In the genomic region with DNA sequence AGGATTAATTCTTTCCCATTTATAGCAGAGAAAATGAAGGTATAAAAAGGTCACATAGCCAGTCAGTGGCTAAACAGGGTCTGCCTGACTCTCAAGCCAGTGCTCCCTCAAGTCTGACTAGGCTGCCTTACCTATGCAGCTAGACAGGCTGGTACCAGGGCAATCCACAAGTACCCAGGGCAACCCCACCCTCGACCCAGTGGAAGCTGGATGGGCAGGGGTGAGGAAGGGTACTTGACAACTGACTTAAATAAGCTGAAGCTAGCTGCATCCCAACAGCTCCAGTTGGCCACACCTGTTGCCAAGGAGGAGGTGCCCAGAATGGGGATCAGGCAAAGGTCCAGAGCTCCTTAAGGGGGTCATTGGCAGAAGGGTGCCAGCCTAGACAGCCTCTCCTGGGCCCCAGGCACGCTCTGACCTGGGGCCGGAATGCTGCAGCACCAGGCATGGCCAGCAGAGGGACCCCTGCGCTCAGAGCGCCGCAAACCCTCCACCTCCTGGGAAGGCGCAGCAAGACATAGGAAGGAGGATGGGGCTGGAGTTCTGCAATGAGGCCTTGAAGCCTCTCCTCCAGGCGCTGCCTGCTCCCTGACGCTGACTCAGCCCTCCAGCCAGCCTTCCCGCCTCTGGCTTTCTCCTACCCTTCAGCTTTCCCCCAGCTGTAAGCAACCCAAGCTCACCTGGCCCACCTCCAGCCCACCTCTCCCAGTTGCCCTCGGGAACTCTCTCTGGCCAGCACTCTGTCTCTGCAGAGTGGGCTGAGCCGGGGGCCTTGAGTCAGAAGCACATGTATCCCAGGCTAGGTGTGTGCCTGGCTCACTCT, we compare ENCODE assay signal across 1 cellular context.
TF ChIP-seq lines count a peak whose summit lies in the region.

No MANE protein-coding gene starts in this region.

TF ChIP-seq in HEK293, 187 proteins besides CTCF, POLR2A, EP300 and RAD21 (continued from another document and continues in another):
- TF ChIP-seq, protein P1, sequence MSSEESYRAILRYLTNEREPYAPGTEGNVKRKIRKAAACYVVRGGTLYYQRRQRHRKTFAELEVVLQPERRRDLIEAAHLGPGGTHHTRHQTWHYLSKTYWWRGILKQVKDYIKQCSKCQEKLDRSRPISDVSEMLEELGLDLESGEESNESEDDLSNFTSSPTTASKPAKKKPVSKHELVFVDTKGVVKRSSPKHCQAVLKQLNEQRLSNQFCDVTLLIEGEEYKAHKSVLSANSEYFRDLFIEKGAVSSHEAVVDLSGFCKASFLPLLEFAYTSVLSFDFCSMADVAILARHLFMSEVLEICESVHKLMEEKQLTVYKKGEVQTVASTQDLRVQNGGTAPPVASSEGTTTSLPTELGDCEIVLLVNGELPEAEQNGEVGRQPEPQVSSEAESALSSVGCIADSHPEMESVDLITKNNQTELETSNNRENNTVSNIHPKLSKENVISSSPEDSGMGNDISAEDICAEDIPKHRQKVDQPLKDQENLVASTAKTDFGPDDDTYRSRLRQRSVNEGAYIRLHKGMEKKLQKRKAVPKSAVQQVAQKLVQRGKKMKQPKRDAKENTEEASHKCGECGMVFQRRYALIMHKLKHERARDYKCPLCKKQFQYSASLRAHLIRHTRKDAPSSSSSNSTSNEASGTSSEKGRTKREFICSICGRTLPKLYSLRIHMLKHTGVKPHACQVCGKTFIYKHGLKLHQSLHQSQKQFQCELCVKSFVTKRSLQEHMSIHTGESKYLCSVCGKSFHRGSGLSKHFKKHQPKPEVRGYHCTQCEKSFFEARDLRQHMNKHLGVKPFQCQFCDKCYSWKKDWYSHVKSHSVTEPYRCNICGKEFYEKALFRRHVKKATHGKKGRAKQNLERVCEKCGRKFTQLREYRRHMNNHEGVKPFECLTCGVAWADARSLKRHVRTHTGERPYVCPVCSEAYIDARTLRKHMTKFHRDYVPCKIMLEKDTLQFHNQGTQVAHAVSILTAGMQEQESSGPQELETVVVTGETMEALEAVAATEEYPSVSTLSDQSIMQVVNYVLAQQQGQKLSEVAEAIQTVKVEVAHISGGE (tag by site-specific recombination; conservative IDR thresholded peaks at IDR 0.05; ENCODE audit: low read depth), result no peak
- TF ChIP-seq, protein P2, sequence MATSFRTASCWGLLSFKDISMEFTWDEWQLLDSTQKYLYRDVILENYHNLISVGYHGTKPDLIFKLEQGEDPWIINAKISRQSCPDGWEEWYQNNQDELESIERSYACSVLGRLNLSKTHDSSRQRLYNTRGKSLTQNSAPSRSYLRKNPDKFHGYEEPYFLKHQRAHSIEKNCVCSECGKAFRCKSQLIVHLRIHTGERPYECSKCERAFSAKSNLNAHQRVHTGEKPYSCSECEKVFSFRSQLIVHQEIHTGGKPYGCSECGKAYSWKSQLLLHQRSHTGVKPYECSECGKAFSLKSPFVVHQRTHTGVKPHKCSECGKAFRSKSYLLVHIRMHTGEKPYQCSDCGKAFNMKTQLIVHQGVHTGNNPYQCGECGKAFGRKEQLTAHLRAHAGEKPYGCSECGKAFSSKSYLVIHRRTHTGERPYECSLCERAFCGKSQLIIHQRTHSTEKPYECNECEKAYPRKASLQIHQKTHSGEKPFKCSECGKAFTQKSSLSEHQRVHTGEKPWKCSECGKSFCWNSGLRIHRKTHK (tag by site-specific recombination; IDR thresholded peaks at IDR 0.05), result no peak
- TF ChIP-seq ZNF785 (tag by site-specific recombination; IDR thresholded peaks at IDR 0.05) (no peak), ZNF514 (tag by site-specific recombination; IDR thresholded peaks at IDR 0.05) (no peak), ZBTB17 (tag by site-specific recombination; IDR thresholded peaks at IDR 0.05) (peak; percentile 95), ZNF521 (tag by site-specific recombination; IDR thresholded peaks at IDR 0.05) (no peak), BCL11B (tag by site-specific recombination; IDR thresholded peaks at IDR 0.05; ENCODE audit: low read depth) (peak; percentile 41; the same call in 1 of the 2 replicates), ZNF791 (tag by site-specific recombination; IDR thresholded peaks at IDR 0.05) (no peak), ZNF529 (tag by site-specific recombination; IDR thresholded peaks at IDR 0.05; ENCODE audit: insufficient replicate concordance) (no peak), ZNF610 (tag by site-specific recombination; IDR thresholded peaks at IDR 0.05; ENCODE audit: borderline replicate concordance) (no peak), ZNF157 (tag by site-specific recombination; IDR thresholded peaks at IDR 0.05) (no peak), ZNF596 (tag by site-specific recombination; IDR thresholded peaks at IDR 0.05) (no peak), SP3 (tag by site-specific recombination; IDR thresholded peaks at IDR 0.05) (0 out of 2 replicates have a peak, but pooled peaks have one; percentile 29), ZNF707 (tag by site-specific recombination; IDR thresholded peaks at IDR 0.05) (no peak), KLF7 (tag by site-specific recombination; IDR thresholded peaks at IDR 0.05; ENCODE audit: borderline replicate concordance) (no peak), ZIC2 (tag by site-specific recombination; IDR thresholded peaks at IDR 0.05) (peak; percentile 86), ZNF2 (tag by site-specific recombination; IDR thresholded peaks at IDR 0.05) (no peak), ZNF324 (tag by site-specific recombination; IDR thresholded peaks at IDR 0.05) (no peak), ZNF549 (tag by site-specific recombination; IDR thresholded peaks at IDR 0.05) (no peak), ZNF76 (tag by site-specific recombination; IDR thresholded peaks at IDR 0.05; ENCODE audit: borderline replicate concordance, low read depth) (no peak; the same call in 1 of the 2 replicates), REPIN1 (tag by site-specific recombination; IDR thresholded peaks at IDR 0.05; ENCODE audit: low read depth) (no peak), YY1 (tag by site-specific recombination; IDR thresholded peaks at IDR 0.05) (no peak), ZBTB21 (tag by site-specific recombination; IDR thresholded peaks at IDR 0.05) (no peak), HOXD13 (CRISPR knock-in tag; IDR thresholded peaks at IDR 0.05; ENCODE audit: borderline replicate concordance) (no peak), KLF9 (tag by site-specific recombination; IDR thresholded peaks at IDR 0.05; ENCODE audit: low read depth) (no peak), ZNF146 (tag by site-specific recombination; IDR thresholded peaks at IDR 0.05) (no peak), ZNF837 (tag by site-specific recombination; IDR thresholded peaks at IDR 0.05) (no peak)
- TF ChIP-seq, protein P3, sequence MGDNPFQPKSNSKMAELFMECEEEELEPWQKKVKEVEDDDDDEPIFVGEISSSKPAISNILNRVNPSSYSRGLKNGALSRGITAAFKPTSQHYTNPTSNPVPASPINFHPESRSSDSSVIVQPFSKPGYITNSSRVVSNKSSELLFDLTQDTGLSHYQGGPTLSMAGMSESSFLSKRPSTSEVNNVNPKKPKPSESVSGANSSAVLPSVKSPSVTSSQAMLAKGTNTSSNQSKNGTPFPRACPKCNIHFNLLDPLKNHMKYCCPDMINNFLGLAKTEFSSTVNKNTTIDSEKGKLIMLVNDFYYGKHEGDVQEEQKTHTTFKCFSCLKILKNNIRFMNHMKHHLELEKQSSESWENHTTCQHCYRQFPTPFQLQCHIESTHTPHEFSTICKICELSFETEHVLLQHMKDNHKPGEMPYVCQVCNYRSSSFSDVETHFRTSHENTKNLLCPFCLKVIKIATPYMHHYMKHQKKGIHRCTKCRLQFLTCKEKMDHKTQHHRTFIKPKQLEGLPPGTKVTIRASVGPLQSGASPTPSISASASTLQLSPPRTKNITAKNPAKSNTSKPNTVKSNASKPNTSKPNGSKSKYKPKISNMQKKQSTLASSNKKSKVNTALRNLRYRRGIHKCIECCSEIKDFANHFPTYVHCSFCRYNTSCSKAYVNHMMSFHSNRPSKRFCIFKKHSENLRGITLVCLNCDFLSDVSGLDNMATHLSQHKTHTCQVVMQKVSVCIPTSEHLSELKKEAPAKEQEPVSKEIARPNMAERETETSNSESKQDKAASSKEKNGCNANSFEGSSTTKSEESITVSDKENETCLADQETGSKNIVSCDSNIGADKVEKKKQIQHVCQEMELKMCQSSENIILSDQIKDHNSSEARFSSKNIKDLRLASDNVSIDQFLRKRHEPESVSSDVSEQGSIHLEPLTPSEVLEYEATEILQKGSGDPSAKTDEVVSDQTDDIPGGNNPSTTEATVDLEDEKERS (tag by site-specific recombination; IDR thresholded peaks at IDR 0.05), result no peak
- TF ChIP-seq, protein P4, sequence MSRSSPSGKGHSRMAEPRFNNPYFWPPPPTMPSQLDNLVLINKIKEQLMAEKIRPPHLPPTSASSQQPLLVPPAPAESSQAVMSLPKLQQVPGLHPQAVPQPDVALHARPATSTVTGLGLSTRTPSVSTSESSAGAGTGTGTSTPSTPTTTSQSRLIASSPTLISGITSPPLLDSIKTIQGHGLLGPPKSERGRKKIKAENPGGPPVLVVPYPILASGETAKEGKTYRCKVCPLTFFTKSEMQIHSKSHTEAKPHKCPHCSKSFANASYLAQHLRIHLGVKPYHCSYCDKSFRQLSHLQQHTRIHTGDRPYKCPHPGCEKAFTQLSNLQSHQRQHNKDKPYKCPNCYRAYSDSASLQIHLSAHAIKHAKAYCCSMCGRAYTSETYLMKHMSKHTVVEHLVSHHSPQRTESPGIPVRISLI (tag by site-specific recombination; IDR thresholded peaks at IDR 0.05), result no peak
- TF ChIP-seq, protein P5, sequence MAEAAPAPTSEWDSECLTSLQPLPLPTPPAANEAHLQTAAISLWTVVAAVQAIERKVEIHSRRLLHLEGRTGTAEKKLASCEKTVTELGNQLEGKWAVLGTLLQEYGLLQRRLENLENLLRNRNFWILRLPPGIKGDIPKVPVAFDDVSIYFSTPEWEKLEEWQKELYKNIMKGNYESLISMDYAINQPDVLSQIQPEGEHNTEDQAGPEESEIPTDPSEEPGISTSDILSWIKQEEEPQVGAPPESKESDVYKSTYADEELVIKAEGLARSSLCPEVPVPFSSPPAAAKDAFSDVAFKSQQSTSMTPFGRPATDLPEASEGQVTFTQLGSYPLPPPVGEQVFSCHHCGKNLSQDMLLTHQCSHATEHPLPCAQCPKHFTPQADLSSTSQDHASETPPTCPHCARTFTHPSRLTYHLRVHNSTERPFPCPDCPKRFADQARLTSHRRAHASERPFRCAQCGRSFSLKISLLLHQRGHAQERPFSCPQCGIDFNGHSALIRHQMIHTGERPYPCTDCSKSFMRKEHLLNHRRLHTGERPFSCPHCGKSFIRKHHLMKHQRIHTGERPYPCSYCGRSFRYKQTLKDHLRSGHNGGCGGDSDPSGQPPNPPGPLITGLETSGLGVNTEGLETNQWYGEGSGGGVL (tag by site-specific recombination; IDR thresholded peaks at IDR 0.05), result no peak
- TF ChIP-seq, protein P6, sequence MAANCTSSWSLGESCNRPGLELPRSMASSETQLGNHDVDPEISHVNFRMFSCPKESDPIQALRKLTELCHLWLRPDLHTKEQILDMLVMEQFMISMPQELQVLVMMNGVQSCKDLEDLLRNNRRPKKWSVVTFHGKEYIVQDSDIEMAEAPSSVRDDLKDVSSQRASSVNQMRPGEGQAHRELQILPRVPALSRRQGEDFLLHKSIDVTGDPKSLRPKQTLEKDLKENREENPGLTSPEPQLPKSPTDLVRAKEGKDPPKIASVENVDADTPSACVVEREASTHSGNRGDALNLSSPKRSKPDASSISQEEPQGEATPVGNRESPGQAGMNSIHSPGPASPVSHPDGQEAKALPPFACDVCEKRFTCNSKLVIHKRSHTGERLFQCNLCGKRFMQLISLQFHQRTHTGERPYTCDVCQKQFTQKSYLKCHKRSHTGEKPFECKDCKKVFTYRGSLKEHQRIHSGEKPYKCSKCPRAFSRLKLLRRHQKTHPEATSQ (tag by site-specific recombination; IDR thresholded peaks at IDR 0.05), result no peak
- TF ChIP-seq, protein P7, sequence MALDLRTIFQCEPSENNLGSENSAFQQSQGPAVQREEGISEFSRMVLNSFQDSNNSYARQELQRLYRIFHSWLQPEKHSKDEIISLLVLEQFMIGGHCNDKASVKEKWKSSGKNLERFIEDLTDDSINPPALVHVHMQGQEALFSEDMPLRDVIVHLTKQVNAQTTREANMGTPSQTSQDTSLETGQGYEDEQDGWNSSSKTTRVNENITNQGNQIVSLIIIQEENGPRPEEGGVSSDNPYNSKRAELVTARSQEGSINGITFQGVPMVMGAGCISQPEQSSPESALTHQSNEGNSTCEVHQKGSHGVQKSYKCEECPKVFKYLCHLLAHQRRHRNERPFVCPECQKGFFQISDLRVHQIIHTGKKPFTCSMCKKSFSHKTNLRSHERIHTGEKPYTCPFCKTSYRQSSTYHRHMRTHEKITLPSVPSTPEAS (tag by site-specific recombination; IDR thresholded peaks at IDR 0.05), result no peak
- TF ChIP-seq, protein P8, sequence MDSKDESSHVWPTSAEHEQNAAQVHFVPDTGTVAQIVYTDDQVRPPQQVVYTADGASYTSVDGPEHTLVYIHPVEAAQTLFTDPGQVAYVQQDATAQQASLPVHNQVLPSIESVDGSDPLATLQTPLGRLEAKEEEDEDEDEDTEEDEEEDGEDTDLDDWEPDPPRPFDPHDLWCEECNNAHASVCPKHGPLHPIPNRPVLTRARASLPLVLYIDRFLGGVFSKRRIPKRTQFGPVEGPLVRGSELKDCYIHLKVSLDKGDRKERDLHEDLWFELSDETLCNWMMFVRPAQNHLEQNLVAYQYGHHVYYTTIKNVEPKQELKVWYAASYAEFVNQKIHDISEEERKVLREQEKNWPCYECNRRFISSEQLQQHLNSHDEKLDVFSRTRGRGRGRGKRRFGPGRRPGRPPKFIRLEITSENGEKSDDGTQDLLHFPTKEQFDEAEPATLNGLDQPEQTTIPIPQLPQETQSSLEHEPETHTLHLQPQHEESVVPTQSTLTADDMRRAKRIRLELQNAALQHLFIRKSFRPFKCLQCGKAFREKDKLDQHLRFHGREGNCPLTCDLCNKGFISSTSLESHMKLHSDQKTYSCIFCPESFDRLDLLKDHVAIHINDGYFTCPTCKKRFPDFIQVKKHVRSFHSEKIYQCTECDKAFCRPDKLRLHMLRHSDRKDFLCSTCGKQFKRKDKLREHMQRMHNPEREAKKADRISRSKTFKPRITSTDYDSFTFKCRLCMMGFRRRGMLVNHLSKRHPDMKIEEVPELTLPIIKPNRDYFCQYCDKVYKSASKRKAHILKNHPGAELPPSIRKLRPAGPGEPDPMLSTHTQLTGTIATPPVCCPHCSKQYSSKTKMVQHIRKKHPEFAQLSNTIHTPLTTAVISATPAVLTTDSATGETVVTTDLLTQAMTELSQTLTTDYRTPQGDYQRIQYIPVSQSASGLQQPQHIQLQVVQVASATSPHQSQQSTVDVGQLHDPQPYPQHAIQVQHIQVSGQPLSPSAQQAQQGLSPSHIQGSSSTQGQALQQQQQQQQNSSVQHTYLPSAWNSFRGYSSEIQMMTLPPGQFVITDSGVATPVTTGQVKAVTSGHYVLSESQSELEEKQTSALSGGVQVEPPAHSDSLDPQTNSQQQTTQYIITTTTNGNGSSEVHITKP (tag by site-specific recombination; IDR thresholded peaks at IDR 0.05), result peak; percentile 50; the same call in 1 of the 2 replicates
